33 cellular contexts compared by ENCODE assay signal in the genomic region with DNA sequence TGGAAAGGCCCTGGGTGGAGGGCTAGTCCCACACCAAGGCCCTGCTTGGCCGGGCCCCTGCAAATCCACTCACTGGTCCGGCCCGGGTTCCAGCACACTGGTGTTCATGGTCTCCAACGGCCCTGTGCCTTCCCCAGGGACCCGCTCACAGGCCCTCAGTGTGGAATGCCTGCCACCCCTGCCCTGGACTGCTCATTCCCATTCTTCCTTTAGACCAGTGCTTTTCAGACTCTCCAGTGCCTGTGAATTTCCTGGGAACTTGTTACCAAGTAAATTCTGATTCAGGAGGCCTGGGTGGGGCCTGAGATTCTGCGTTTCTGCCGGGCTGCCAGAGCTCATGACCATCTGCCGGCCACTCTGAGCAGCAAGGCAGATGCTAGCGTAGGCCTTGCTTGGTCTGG. TPM values are rescaled to one million over a fixed set of nuclear protein-coding genes. Genes with fewer than 3 reads are reported as not detected.
A peak's percentile ranks its signal among the peaks of the same experiment; 100 is the strongest.
DNase-seq lines count a peak whose midpoint lies in the region; TF ChIP-seq lines count a peak whose summit lies in the region.
"Had no signal": no experiment of that assay in that cellular context is flagged by ENCODE, and none has a peak within 500 bp of the region (broad histone marks: within the 10 kb centered on the region; RNA-seq: fewer than 3 reads in every experiment).

No MANE protein-coding gene starts in this region.

- H3K36me3 ChIP-seq in ascending aorta = no peaks in the 10 kb centered on the region
- no peaks in the 10 kb centered on the region for H3K36me3 ChIP-seq in mesenchymal stem cell (ENCODE audit: control insufficient read depth in 1 of 2, insufficient read depth in 2 of 2, low read depth in 1 of 2, low read length in 2 of 2)
- no peaks in the 10 kb centered on the region for H3K36me3 ChIP-seq in testis (ENCODE audit: low read depth, missing control alignments)
- H3K36me3 ChIP-seq: adrenal gland, gastrocnemius medialis, neutrophil, spleen, upper lobe of left lung had no signal

- H3K27me3 ChIP-seq in ascending aorta = no peaks in the 10 kb centered on the region
- H3K27me3 ChIP-seq in mesenchymal stem cell (ENCODE audit: control insufficient read depth in 1 of 2, insufficient read depth in 1 of 2, low read length in 2 of 2) = no peaks in the 10 kb centered on the region
- no peaks in the 10 kb centered on the region for H3K27me3 ChIP-seq in testis
- H3K27me3 ChIP-seq: adrenal gland, body of pancreas, dorsolateral prefrontal cortex, gastrocnemius medialis, hepatocyte had no signal

- H4K8ac ChIP-seq in mesenchymal stem cell (ENCODE audit: low read length) = peak overlapping the region; percentile 53

- no peaks in the 10 kb centered on the region for H3K79me1 ChIP-seq in mesenchymal stem cell (replicated peaks; ENCODE audit: low read length, poor library complexity, severe bottlenecking)

- TF ChIP-seq POLR2A in testis (IDR thresholded peaks at IDR 0.05) = no peak

- H2AFZ ChIP-seq in mesenchymal stem cell (ENCODE audit: low read depth, low read length) = no peak overlapping the region
- H2AFZ ChIP-seq: hepatocyte had no signal

- H3K9me3 ChIP-seq in ascending aorta = peaks cover 0 to 10% of the 10 kb centered on the region in 2 donors
- no peaks in the 10 kb centered on the region for H3K9me3 ChIP-seq in mesenchymal stem cell (ENCODE audit: control insufficient read depth, low read length)
- H3K9me3 ChIP-seq in testis = no peaks in the 10 kb centered on the region
- H3K9me3 ChIP-seq: adrenal gland, body of pancreas, Caco-2, gastrocnemius medialis, neutrophil, SK-N-SH, spleen, upper lobe of left lung had no signal

- no peak overlapping the region for H2BK120ac ChIP-seq in mesenchymal stem cell (ENCODE audit: low read depth, low read length)

- H2BK15ac ChIP-seq in mesenchymal stem cell (ENCODE audit: low read depth, poor library complexity, severe bottlenecking) = peak overlapping the region; percentile 60

- H3K4me3 ChIP-seq in ascending aorta (no peak overlapping the region), mesenchymal stem cell (ENCODE audit: insufficient read depth in 1 of 2, low read depth in 1 of 2, low read length in 2 of 2) (no peak overlapping the region), testis (no peak overlapping the region)
- H3K4me3 ChIP-seq: adrenal gland, body of pancreas, dorsolateral prefrontal cortex, gastrocnemius medialis, hepatocyte, spleen, upper lobe of left lung had no signal

- H3K4ac ChIP-seq in mesenchymal stem cell (ENCODE audit: low read depth in 1 of 2, low read length in 2 of 2) = peak overlapping the region in 1 of 2 experiments; percentile 61

- no peak overlapping the region for H3K4me2 ChIP-seq in mesenchymal stem cell (ENCODE audit: low read length, poor library complexity, severe bottlenecking)
- H3K4me2 ChIP-seq: hepatocyte, SK-N-SH had no signal

- H3K9ac ChIP-seq in mesenchymal stem cell (ENCODE audit: low read length) = no peak overlapping the region
- H3K9ac ChIP-seq: SK-N-SH had no signal

- no peak overlapping the region for H2BK5ac ChIP-seq in mesenchymal stem cell (ENCODE audit: low read depth, low read length, poor library complexity, severe bottlenecking)

- H3K18ac ChIP-seq in mesenchymal stem cell (ENCODE audit: low read depth in 1 of 2, low read length in 2 of 2) = no peak overlapping the region

- H3K27ac ChIP-seq in ascending aorta = peak overlapping the region; percentile 84 to 87
- H3K27ac ChIP-seq in mesenchymal stem cell (ENCODE audit: low read length, poor library complexity, severe bottlenecking) = no peak overlapping the region
- no peak overlapping the region for H3K27ac ChIP-seq in testis
- H3K27ac ChIP-seq: adrenal gland, body of pancreas, dorsolateral prefrontal cortex, gastrocnemius medialis, hepatocyte, neutrophil, upper lobe of left lung had no signal

- intact Hi-C loops in ascending aorta (cut with DNase I) (no loop called here), testis (cut with DNase I; ENCODE audit: low total_unique reads) (no loop called here)

- H3K4me1 ChIP-seq in ascending aorta = peaks cover 0 to 16% of the 10 kb centered on the region in 2 donors
- peaks cover 7% of the 10 kb centered on the region for H3K4me1 ChIP-seq in mesenchymal stem cell (ENCODE audit: control insufficient read depth, insufficient read depth, low read depth, low read length)
- H3K4me1 ChIP-seq in testis = no peaks in the 10 kb centered on the region
- H3K4me1 ChIP-seq: Caco-2 had no signal

- DNase-seq in ELF-1 (ENCODE audit: low read depth, low spot score) (peak; percentile 74), ascending aorta (ENCODE audit: low spot score in 2 of 2) (peak in 1 of 2 donors; percentile 60), mesenchymal stem cell (no peak), testis (peak; percentile 72), NCI-H2029 (lab: John Stamatoyannopoulos, UW) (no peak), GF-D8 (lab: John Stamatoyannopoulos, UW) (no peak), Kasumi-1 (lab: John Stamatoyannopoulos, UW) (no peak), COR-L47 (lab: John Stamatoyannopoulos, UW) (no peak)
- DNase-seq: activated CD4-positive, alpha-beta memory T cell treated with anti-CD3 and anti-CD28 coated beads, Interleukin-2, amount 10 ng/mL, durations not matched to agents 7 days and 5 days; activated CD4-positive, alpha-beta T cell treated with anti-CD3 and anti-CD28 coated beads for 1 hour; activated CD8-positive, alpha-beta memory T cell treated with anti-CD3 and anti-CD28 coated beads, Interleukin-2, amount 50 U/mL, for 4 hours; activated naive CD4-positive, alpha-beta T cell treated with Interleukin-2 at 50 U/mL for 16 hours; body of pancreas; C1 segment of cervical spinal cord; Caco-2; DMS79 treated with DMSO at 0.1 percent for 48 hours; dorsolateral prefrontal cortex; gastrocnemius medialis; GOT3; left cardiac atrium; mammary epithelial cell; NCI-H1048; NCI-H1694 treated with DMSO at 0.1 percent for 48 hours; PC-3; right cardiac atrium; SK-N-SH; spleen; stimulated activated CD4-positive, alpha-beta T cell treated with anti-CD3 and anti-CD28 coated beads, Interleukin-2, amount 100 ng/mL, for 48 hours; T-helper 17 cell; upper lobe of left lung had no signal

- no peak overlapping the region for H2AK5ac ChIP-seq in mesenchymal stem cell (ENCODE audit: low read length, severe bottlenecking)

- peak overlapping the region in 1 of 2 experiments; percentile 54 for H3K23ac ChIP-seq in mesenchymal stem cell (ENCODE audit: low read length in 2 of 2)

- no peak for TF ChIP-seq CTCF in ascending aorta (IDR thresholded peaks at IDR 0.05)
- TF ChIP-seq CTCF in testis (IDR thresholded peaks at IDR 0.05) = no peak

- no peak overlapping the region for H3K14ac ChIP-seq in mesenchymal stem cell (ENCODE audit: low read length in 2 of 2)

- 75% methylated on average over 9 of the region's 9 CpGs for WGBS in mesenchymal stem cell
- 53 to 64% methylated on average over 8 to 9 of the region's 9 CpGs for WGBS in testis, 2 donors

- peak overlapping the region; percentile 66 for H4K91ac ChIP-seq in mesenchymal stem cell (ENCODE audit: low read length)

- peak overlapping the region in 1 of 2 experiments; percentile 4 for H2BK12ac ChIP-seq in mesenchymal stem cell (ENCODE audit: low read length in 2 of 2)

RNA-seq across cellular contexts. Expression of gene PXDC1, which starts 5.7 kb away (rescaled TPM):
- total RNA-seq in ascending aorta = 310 TPM
- 40.5 TPM for polyA plus RNA-seq in mesenchymal stem cell (2013, experiment 1 of 2)
- polyA plus RNA-seq in mesenchymal stem cell (2013, experiment 2 of 2) = 41.6 TPM
- total RNA-seq in testis = 10 to 100 TPM; 14.3 to 38.2 TPM
- 16.9 TPM for polyA plus RNA-seq in testis (ENCODE audit: insufficient read depth, low read depth, low replicate concordance)

Comparison
In these comparisons a context has a peak if more than half of its experiments do, and no peak if none do; other contexts are left out.
1. DNase-seq: peak in ELF-1 (single experiment) and testis (single experiment); none in mesenchymal stem cell (single experiment), NCI-H2029 (single experiment), GF-D8 (single experiment), Kasumi-1 (0 of 2) and COR-L47 (single experiment).
2. H3K27ac ChIP-seq: peak in ascending aorta (2 of 2); none in mesenchymal stem cell (single experiment) and testis (0 of 2).